Comparison of ENCODE assay signal across 9 cellular contexts in the genomic region with DNA sequence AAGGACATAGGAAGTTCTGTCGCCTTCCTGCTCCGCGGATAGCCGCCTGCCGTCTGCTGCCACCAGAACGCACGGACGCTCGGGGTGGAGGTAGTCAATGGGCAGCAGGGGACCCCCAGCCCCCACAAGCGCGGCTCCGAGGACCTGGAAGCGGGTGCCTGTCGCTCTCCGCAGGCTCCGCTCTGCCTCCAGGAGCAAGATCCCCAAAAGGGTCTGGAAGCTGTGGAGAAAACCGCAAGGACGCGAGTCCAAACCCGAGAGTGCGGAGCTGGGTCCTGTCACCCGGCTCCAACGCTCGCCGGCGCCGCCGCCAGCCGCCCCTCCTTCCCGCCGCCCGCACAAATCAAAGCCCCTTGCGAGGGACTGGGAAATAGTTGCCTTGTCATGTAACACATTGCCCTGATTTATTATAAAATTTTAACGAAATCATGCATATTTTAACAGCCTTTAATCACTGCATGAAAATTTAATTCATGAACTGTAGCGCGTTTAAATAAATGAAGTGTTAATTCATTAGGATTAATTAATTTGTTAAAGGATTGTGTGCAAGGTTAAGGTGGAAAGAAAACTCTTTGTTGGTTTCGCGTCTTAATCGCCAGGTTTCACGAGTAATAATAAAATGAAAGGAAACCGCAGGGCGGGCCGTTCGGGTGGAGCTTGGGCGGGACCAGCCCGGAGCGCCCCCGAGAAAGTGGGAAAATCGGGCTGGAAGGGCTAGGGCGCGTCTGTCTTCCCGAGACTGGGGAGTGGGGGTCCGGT. TPM values are rescaled to one million over a fixed set of nuclear protein-coding genes. Genes with fewer than 3 reads are reported as not detected.
DNase-seq lines count a peak whose midpoint lies in the region; ATAC-seq and TF ChIP-seq lines count a peak whose summit lies in the region.
"Had no signal": no experiment of that assay in that cellular context is flagged by ENCODE, and none has a peak within 500 bp of the region (broad histone marks: within the 10 kb centered on the region; RNA-seq: fewer than 3 reads in every experiment).

No MANE protein-coding gene starts in this region.

- H3K4me1 ChIP-seq in GM23248 (ENCODE audit: insufficient read depth) (no peaks in the 10 kb centered on the region), hepatocyte (ENCODE audit: insufficient read depth) (peaks cover 12% of the 10 kb centered on the region), gastrocnemius medialis (peaks cover 0 to 14% of the 10 kb centered on the region in 2 donors)

- H3F3A ChIP-seq in GM23248 (ENCODE audit: insufficient read depth): 0 out of 2 replicates have a peak, but pooled peaks cover 22% of the 10 kb centered on the region

- in situ Hi-C loops in GM23248 (cut with MboI) (no loop called here), gastrocnemius medialis (cut with MboI; ENCODE audit: low sequenced_read_pairs in 4 of 4) (no loop called here)

- peaks cover 75% of the 10 kb centered on the region for H3K27me3 Mint-ChIP-seq in activated CD4-positive, alpha-beta memory T cell treated with anti-CD3 and anti-CD28 coated beads, Interleukin-2, amount 10 ng/mL, durations not matched to agents 7 days and 5 days

- H3K79me2 ChIP-seq in GM23248 (ENCODE audit: insufficient read depth): no peaks in the 10 kb centered on the region
- H3K79me2 ChIP-seq in hepatocyte: no peaks in the 10 kb centered on the region

- no peak for ATAC-seq in gastrocnemius medialis

- intact Hi-C loops in gastrocnemius medialis (cut with DNase I; ENCODE audit: low total_unique reads): loop anchor here (5.0 kb wide), 1 partner anchor 48 kb away; the partner anchor contains the start of gene OBI1

- peaks cover 2% of the 10 kb centered on the region for H3K36me3 Mint-ChIP-seq in activated CD4-positive, alpha-beta memory T cell treated with anti-CD3 and anti-CD28 coated beads, Interleukin-2, amount 10 ng/mL, durations not matched to agents 7 days and 5 days (ENCODE audit: low read depth)

- H3K9me3 ChIP-seq in GM23248 (ENCODE audit: low read depth) (no peaks in the 10 kb centered on the region), hepatocyte (ENCODE audit: low read depth) (no peaks in the 10 kb centered on the region), gastrocnemius medialis (no peaks in the 10 kb centered on the region)

- TF ChIP-seq POLR2A in gastrocnemius medialis (IDR thresholded peaks at IDR 0.05): no peak

- no peaks in the 10 kb centered on the region for H3K9me3 Mint-ChIP-seq in activated CD4-positive, alpha-beta memory T cell treated with anti-CD3 and anti-CD28 coated beads, Interleukin-2, amount 10 ng/mL, durations not matched to agents 7 days and 5 days

- no peak overlapping the region for H3K27ac Mint-ChIP-seq in activated CD4-positive, alpha-beta memory T cell treated with anti-CD3 and anti-CD28 coated beads, Interleukin-2, amount 10 ng/mL, durations not matched to agents 7 days and 5 days

- POLR2A ChIA-PET in activated CD4-positive, alpha-beta memory T cell treated with anti-CD3 and anti-CD28 coated beads, Interleukin-2, amount 10 ng/mL, durations not matched to agents 7 days and 5 days (lab: Charles Lee): interaction anchor here (1.3 kb wide), 1 partner anchor 49 kb away, joined by 4 read pairs; no protein-coding TSS in a partner anchor

- H2AFZ ChIP-seq in GM23248 (peak overlapping the region; percentile 62), hepatocyte (peak overlapping the region; percentile 71)

- H3K4me3 ChIP-seq in GM23248 (peak overlapping the region; percentile 73), hepatocyte (peak overlapping the region; percentile 47), gastrocnemius medialis (peak overlapping the region; percentile 58 to 83 (median 60))

- H3K27ac ChIP-seq in GM23248 (no peak overlapping the region), hepatocyte (no peak overlapping the region), gastrocnemius medialis (no peak overlapping the region)

- no peaks in the 10 kb centered on the region for H3K36me3 ChIP-seq in GM23248 (ENCODE audit: low read depth)
- H3K36me3 ChIP-seq in hepatocyte (replicated peaks; ENCODE audit: insufficient read depth, low read depth): no peaks in the 10 kb centered on the region
- H3K36me3 ChIP-seq in gastrocnemius medialis: no peaks in the 10 kb centered on the region

- H3K9me2 ChIP-seq in GM23248 (ENCODE audit: insufficient read depth): no peaks in the 10 kb centered on the region
- H3K9me2 ChIP-seq in hepatocyte (replicated peaks; ENCODE audit: insufficient read depth): no peaks in the 10 kb centered on the region

- H3K4me2 ChIP-seq in GM23248 (ENCODE audit: unreplicated experiment) (peak overlapping the region; percentile 80), hepatocyte (peak overlapping the region; percentile 96)

- H3K27me3 ChIP-seq in GM23248 (replicated peaks; ENCODE audit: insufficient read depth) (peaks cover 77% of the 10 kb centered on the region), hepatocyte (peaks cover 92% of the 10 kb centered on the region), gastrocnemius medialis (peaks cover 68 to 72% (median 72%) of the 10 kb centered on the region in 3 donors)

- peak overlapping the region; percentile 58 for H3K4me3 Mint-ChIP-seq in activated CD4-positive, alpha-beta memory T cell treated with anti-CD3 and anti-CD28 coated beads, Interleukin-2, amount 10 ng/mL, durations not matched to agents 7 days and 5 days

- CTCF ChIA-PET in activated CD4-positive, alpha-beta memory T cell treated with anti-CD3 and anti-CD28 coated beads, Interleukin-2, amount 10 ng/mL, durations not matched to agents 7 days and 5 days (lab: Charles Lee): no interaction called here

- DNase-seq in GM23248 (peak; percentile 42), hepatocyte (ENCODE audit: low spot score) (no peak), gastrocnemius medialis (no peak), 8988T (no peak), putamen (ENCODE audit: low spot score) (no peak), NCI-H2171 (lab: John Stamatoyannopoulos, UW) (no peak), MV-4-11 (lab: John Stamatoyannopoulos, UW) (no peak)
- no peak for DNase-seq in activated CD4-positive, alpha-beta memory T cell treated with anti-CD3 and anti-CD28 coated beads, Interleukin-2, amount 10 ng/mL, durations not matched to agents 7 days and 5 days

- no peak overlapping the region for H3K9ac ChIP-seq in GM23248

- no peaks in the 10 kb centered on the region for H4K20me1 ChIP-seq in GM23248 (ENCODE audit: insufficient read depth)
- no peaks in the 10 kb centered on the region for H4K20me1 ChIP-seq in hepatocyte (ENCODE audit: insufficient read depth, poor library complexity, severe bottlenecking)

- peaks cover 28% of the 10 kb centered on the region for H3K4me1 Mint-ChIP-seq in activated CD4-positive, alpha-beta memory T cell treated with anti-CD3 and anti-CD28 coated beads, Interleukin-2, amount 10 ng/mL, durations not matched to agents 7 days and 5 days

- 1 to 2% methylated on average over 52 to 53 of the region's 53 CpGs for WGBS in GM23248 (ENCODE audit: low coverage in 1 of 2, low lambda C conversion rate in 2 of 2, missing lambda C conversion rate in 2 of 2), 2 experiments
- 3% methylated on average over 51 of the region's 53 CpGs for WGBS in hepatocyte (ENCODE audit: low lambda C conversion rate, missing lambda C conversion rate)

- no peak for TF ChIP-seq CTCF in hepatocyte (IDR thresholded peaks at IDR 0.05; ENCODE audit: poor library complexity)
- TF ChIP-seq CTCF in gastrocnemius medialis (IDR thresholded peaks at IDR 0.05 in 4 of 5, conservative IDR thresholded peaks at IDR 0.05 in 1 of 5): no peak

RNA-seq across cellular contexts. Expression of gene POU4F1, which starts 5.5 kb away (rescaled TPM):
- total RNA-seq in GM23248 (2014; rRNA removed; shearing (Covaris generic)): not detected in 2 replicates
- polyA plus RNA-seq in GM23248 (2016; fragmentation: Nextera tagmentation; extraction: Ambion mirVana) (not detected in 2 replicates), hepatocyte (0.16 TPM in 1 of 2 replicates, not detected in the other)
- under 1 TPM; 0.18 to 0.28 TPM for total RNA-seq in activated CD4-positive, alpha-beta memory T cell treated with anti-CD3 and anti-CD28 coated beads, Interleukin-2, amount 10 ng/mL, durations not matched to agents 7 days and 5 days
- total RNA-seq in hepatocyte (0.17 and 0.24 TPM in 2 replicates), gastrocnemius medialis (not detected)
- total RNA-seq: subcutaneous adipose tissue had no signal

RNA-seq across cellular contexts. Expression of gene OBI1, which starts 50.1 kb away (rescaled TPM):
- total RNA-seq in GM23248 (2014; rRNA removed; shearing (Covaris generic)): 9.5 and 10.6 TPM in 2 replicates
- polyA plus RNA-seq in GM23248 (2016; fragmentation: Nextera tagmentation; extraction: Ambion mirVana) (7.9 and 10.4 TPM in 2 replicates), hepatocyte (5.3 and 9.4 TPM in 2 replicates)
- total RNA-seq in activated CD4-positive, alpha-beta memory T cell treated with anti-CD3 and anti-CD28 coated beads, Interleukin-2, amount 10 ng/mL, durations not matched to agents 7 days and 5 days: 10 to 100 TPM; 15.3 to 16.3 TPM
- total RNA-seq in hepatocyte (14.3 and 17.6 TPM in 2 replicates), gastrocnemius medialis (1 to 10 TPM; 4.8 to 6.7 (median 5.8) TPM)
